24 cellular contexts compared by ENCODE assay signal in the genomic region with DNA sequence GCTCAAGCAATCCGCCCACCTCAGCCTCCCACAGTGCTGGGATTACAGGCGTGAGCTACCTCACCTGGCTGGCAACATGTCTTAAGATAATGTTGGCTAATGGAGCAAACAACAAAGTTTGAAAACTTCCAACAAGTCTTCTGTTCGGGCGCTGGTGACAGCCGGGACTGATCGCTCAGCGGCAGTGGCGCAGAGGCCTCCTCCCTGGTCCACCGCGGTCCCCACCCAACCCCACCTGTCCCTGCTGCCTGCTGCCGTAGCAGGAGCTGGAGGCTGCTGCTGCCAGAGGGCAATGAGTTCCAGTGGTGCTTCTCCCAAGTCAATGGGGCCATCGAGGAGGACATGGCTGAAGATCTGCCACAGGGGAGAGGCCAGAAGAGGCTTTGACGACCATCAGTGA.
"Had no signal": no experiment of that assay in that cellular context is flagged by ENCODE, and none has a peak within 500 bp of the region (broad histone marks: within the 10 kb centered on the region; RNA-seq: fewer than 3 reads in every experiment).

No MANE protein-coding gene starts in this region.

- H3K27ac ChIP-seq: stomach, suprapubic skin, thoracic aorta, thyroid gland, tibial artery, tibial nerve, transverse colon, upper lobe of left lung, upper lobe of right lung, uterus, vagina had no signal

- H3K4me3 ChIP-seq: stomach, suprapubic skin, thoracic aorta, thyroid gland, tibial artery, tibial nerve, transverse colon, upper lobe of left lung, upper lobe of right lung, uterus, vagina had no signal

- DNase-seq: stimulated activated CD4-positive, alpha-beta T cell treated with anti-CD3 and anti-CD28 coated beads, Interleukin-2, amount 100 ng/mL, for 48 hours; stimulated activated CD4-positive, alpha-beta T cell treated with anti-CD3 and anti-CD28 coated beads, Interleukin-4, amount 100 ng/mL, for 1 hour; stimulated activated CD4-positive, alpha-beta T cell treated with anti-CD3 and anti-CD28 coated beads, Interleukin-4, amount 100 ng/mL, for 24 hours; stimulated activated CD4-positive, alpha-beta T cell treated with anti-CD3 and anti-CD28 coated beads, Interleukin-4, amount 100 ng/mL, for 4 hours; stimulated activated CD8-positive, alpha-beta memory T cell treated with anti-CD3 and anti-CD28 coated beads, Interleukin-4, amount 100 ng/mL, for 48 hours; stimulated activated naive B cell treated with anti-CD40 and anti-IgM and Interleukin-4, amounts not matched to agents 10 μg/mL and 1 μg/mL and 100 μg/mL, for 72 hours; stimulated activated naive CD4-positive, alpha-beta T cell; stimulated activated naive CD4-positive, alpha-beta T cell treated with Interleukin-2 at 50 U/mL for 16 hours; stimulated activated naive CD8-positive, alpha-beta T cell treated with anti-CD3 and anti-CD28 coated beads, Interleukin-15, amount 100 ng/mL, for 72 hours; stimulated activated naive CD8-positive, alpha-beta T cell treated with anti-CD3 and anti-CD28 coated beads, Interleukin-15, Interleukin-2, amounts not matched to agents 100 U/mL and 50 U/mL, for 24 hours; stomach; substantia nigra; thyroid gland; tibial artery; transverse colon; upper lobe of right lung; uterus had no signal

- H3K9me3 ChIP-seq: stomach, suprapubic skin, thoracic aorta, thyroid gland, tibial artery, tibial nerve, transverse colon, upper lobe of left lung, upper lobe of right lung, uterus, vagina had no signal

- H3K4me1 ChIP-seq: stomach, tibial nerve, transverse colon, upper lobe of right lung, uterus, vagina had no signal

- H3K27me3 ChIP-seq: stomach, suprapubic skin, thyroid gland, tibial artery, tibial nerve, transverse colon, upper lobe of left lung, upper lobe of right lung, uterus, vagina had no signal

- H3K36me3 ChIP-seq: stomach, suprapubic skin, thoracic aorta, thyroid gland, tibial artery, tibial nerve, transverse colon, upper lobe of left lung, upper lobe of right lung, uterus, vagina had no signal

- ATAC-seq: stimulated activated effector memory CD8-positive, alpha-beta T cell treated with anti-CD3 and anti-CD28 coated beads, Interleukin-12 subunit alpha, Interleukin-12 subunit beta, amount 100 ng/mL, for 72 hours; stimulated activated memory B cell treated with anti-CD40 and anti-IgM and Interleukin-4, amounts not matched to agents 10 μg/mL and 1 μg/mL and 100 μg/mL, for 72 hours; stimulated activated naive B cell treated with anti-CD40 and anti-IgM and Interleukin-4, amounts not matched to agents 10 μg/mL and 1 μg/mL and 100 μg/mL, for 72 hours; stimulated activated naive CD8-positive, alpha-beta T cell treated with anti-CD3 and anti-CD28 coated beads, Interleukin-15, amount 100 ng/mL, for 72 hours; stimulated activated naive CD8-positive, alpha-beta T cell treated with anti-CD3 and anti-CD28 coated beads, Interleukin-15, Interleukin-2, amounts not matched to agents 100 U/mL and 50 U/mL, for 24 hours; upper lobe of right lung had no signal
